8 cellular contexts compared by ENCODE assay signal in genomic region chr10:4903126-4903525, GRCh38.
DNase-seq lines count a peak whose midpoint lies in the region; ATAC-seq and TF ChIP-seq lines count a peak whose summit lies in the region.
"Not testable (repeated sequence)": the region's sequence is repeated elsewhere in the genome, so short reads cannot be mapped to it uniquely, and the experiment has no call there.

No MANE protein-coding gene starts in this region.

- BruUV-seq in MCF 10A (replicated peaks; lab: Mats Ljungman, UMichigan), result not testable (repeated sequence)

- not testable (repeated sequence) for H2BK120ac ChIP-seq in mesendoderm (ENCODE audit: low read depth, low read length)

- H3K27ac ChIP-seq in CD4-positive, CD25-positive, alpha-beta regulatory T cell (ENCODE audit: insufficient read depth, low read length, poor library complexity, severe bottlenecking), result peak overlapping the region; percentile 49
- H3K27ac ChIP-seq in left ventricle myocardium inferior (replicated peaks) (peak overlapping the region; percentile 83), testis (peak overlapping the region; percentile 67 to 91)
- H3K27ac ChIP-seq in mesendoderm (ENCODE audit: low read depth, low read length), result not testable (repeated sequence)

- WGBS in mesendoderm (ENCODE audit: extremely low coverage, insufficient coverage, low lambda C conversion rate), result no CpG with 5 or more reads among the region's 7 CpGs
- WGBS in testis, 2 donors, result 42% methylated on average over 7 of the region's 7 CpGs

- peak overlapping the region; percentile 31 for H3K4me3 ChIP-seq in CD4-positive, CD25-positive, alpha-beta regulatory T cell (ENCODE audit: low read depth, low read length)
- not testable (repeated sequence) for H3K4me3 ChIP-seq in left ventricle myocardium inferior; mesendoderm (ENCODE audit: low read length); testis

- H3K4ac ChIP-seq in mesendoderm (ENCODE audit: low read depth, low read length), result not testable (repeated sequence)

- H4K5ac ChIP-seq in mesendoderm (ENCODE audit: low read length), result not testable (repeated sequence)

- H3K36me3 Mint-ChIP-seq in CD4-positive, CD25-positive, alpha-beta regulatory T cell; T-cell; activated T-cell treated with anti-CD3 and anti-CD28 coated beads, Interleukin-2, amount 50 U/mL, for 24 hours (ENCODE audit: low read depth); activated naive CD4-positive, alpha-beta T cell treated with anti-CD3 and anti-CD28 coated beads, Interleukin-2, amount 50 U/mL, for 72 hours; MCF 10A (ENCODE audit: insufficient read depth, unreplicated experiment): not testable (repeated sequence)

- peak overlapping the region; percentile 12 to 88 (median 64) for H3K4me3 Mint-ChIP-seq in CD4-positive, CD25-positive, alpha-beta regulatory T cell
- H3K4me3 Mint-ChIP-seq in T-cell, result peak overlapping the region in 2 of 3 donors; percentile 22 to 30
- H3K4me3 Mint-ChIP-seq in activated T-cell treated with anti-CD3 and anti-CD28 coated beads, Interleukin-2, amount 50 U/mL, for 24 hours, result peak overlapping the region; percentile 15
- H3K4me3 Mint-ChIP-seq in MCF 10A (ENCODE audit: unreplicated experiment), result not testable (repeated sequence)

- not testable (repeated sequence) for H3K27me3 Mint-ChIP-seq in CD4-positive, CD25-positive, alpha-beta regulatory T cell; T-cell; activated T-cell treated with anti-CD3 and anti-CD28 coated beads, Interleukin-2, amount 50 U/mL, for 24 hours; MCF 10A (ENCODE audit: insufficient read depth, unreplicated experiment)

- H3K27ac Mint-ChIP-seq in CD4-positive, CD25-positive, alpha-beta regulatory T cell, result peak overlapping the region; percentile 58 to 96 (median 92)
- H3K27ac Mint-ChIP-seq in T-cell (peak overlapping the region in 1 of 2 donors; percentile 54), MCF 10A (ENCODE audit: low read depth, unreplicated experiment) (peak overlapping the region; percentile 92)
- H3K27ac Mint-ChIP-seq in activated T-cell treated with anti-CD3 and anti-CD28 coated beads, Interleukin-2, amount 50 U/mL, for 24 hours, result peak overlapping the region; percentile 91
- peak overlapping the region; percentile 64 to 91 for H3K27ac Mint-ChIP-seq in activated naive CD4-positive, alpha-beta T cell treated with anti-CD3 and anti-CD28 coated beads, Interleukin-2, amount 50 U/mL, for 72 hours

- H3K4me1 ChIP-seq in CD4-positive, CD25-positive, alpha-beta regulatory T cell (ENCODE audit: control insufficient read depth, insufficient read depth, low read length, poor library complexity, severe bottlenecking); mesendoderm (ENCODE audit: control insufficient read depth, low read depth, low read length): not testable (repeated sequence)
- peaks cover 27% of the 10 kb centered on the region for H3K4me1 ChIP-seq in left ventricle myocardium inferior
- peaks cover 21% of the 10 kb centered on the region for H3K4me1 ChIP-seq in testis

- peaks cover 5 to 27% (median 13%) of the 10 kb centered on the region in 4 donors for H3K4me1 Mint-ChIP-seq in CD4-positive, CD25-positive, alpha-beta regulatory T cell
- peaks cover 0 to 11% (median 2%) of the 10 kb centered on the region in 3 donors for H3K4me1 Mint-ChIP-seq in T-cell
- peaks cover 21% of the 10 kb centered on the region for H3K4me1 Mint-ChIP-seq in activated T-cell treated with anti-CD3 and anti-CD28 coated beads, Interleukin-2, amount 50 U/mL, for 24 hours (ENCODE audit: low read depth)
- peaks cover 18% of the 10 kb centered on the region for H3K4me1 Mint-ChIP-seq in MCF 10A (ENCODE audit: insufficient read depth, unreplicated experiment)

- not testable (repeated sequence) for TF ChIP-seq POLR2A in testis (IDR thresholded peaks at IDR 0.05)

- not testable (repeated sequence) for H3K23ac ChIP-seq in mesendoderm (ENCODE audit: low read length)

- not testable (repeated sequence) for H3K79me2 ChIP-seq in mesendoderm (ENCODE audit: control insufficient read depth, insufficient read depth, low read length)

- H4K8ac ChIP-seq in mesendoderm (ENCODE audit: low read depth, low read length), result not testable (repeated sequence)

- not testable (repeated sequence) for H2BK5ac ChIP-seq in mesendoderm (ENCODE audit: low read length)

- CTCF ChIA-PET in T-cell (lab: Charles Lee), result interaction anchor here in 1 of 2 donors (1.0 kb wide), 1 partner anchor 54 kb away, joined by 3 read pairs; no protein-coding TSS in a partner anchor
- CTCF ChIA-PET in MCF 10A (lab: Yijun Ruan, JAX), result not testable (repeated sequence)

- not testable (repeated sequence) for H3K4me2 ChIP-seq in mesendoderm (ENCODE audit: low read length)

- not testable (repeated sequence) for H3K27me3 ChIP-seq in CD4-positive, CD25-positive, alpha-beta regulatory T cell (ENCODE audit: control insufficient read depth, insufficient read depth, low read length); left ventricle myocardium inferior (ENCODE audit: low read depth); mesendoderm (ENCODE audit: insufficient read depth, low read length, poor library complexity); testis

- not testable (repeated sequence) for TF ChIP-seq CTCF in MCF 10A (IDR thresholded peaks at IDR 0.05; ENCODE audit: unreplicated experiment); left ventricle myocardium inferior (IDR thresholded peaks at IDR 0.05; ENCODE audit: borderline replicate concordance); testis (IDR thresholded peaks at IDR 0.05)

- H3K56ac ChIP-seq in mesendoderm (ENCODE audit: low read length), result not testable (repeated sequence)

- H3K9me3 ChIP-seq in CD4-positive, CD25-positive, alpha-beta regulatory T cell (ENCODE audit: control insufficient read depth in 2 of 2, low read length in 2 of 2); left ventricle myocardium inferior (replicated peaks); testis: not testable (repeated sequence)

- H3K9ac ChIP-seq in mesendoderm (ENCODE audit: low read length), result not testable (repeated sequence)

- H3K18ac ChIP-seq in mesendoderm (ENCODE audit: low read length), result not testable (repeated sequence)

- POLR2A ChIA-PET in T-cell (lab: Charles Lee), result not testable (repeated sequence)
- POLR2A ChIA-PET in MCF 10A (lab: Yijun Ruan, JAX), result interaction anchor here (1.3 kb wide), 3 partner anchors 36 to 60 kb away, joined by 3 to 5 read pairs (median 5); partner anchors contain the start of gene AKR1C1

- ATAC-seq in CD4-positive, CD25-positive, alpha-beta regulatory T cell (ENCODE audit: low read depth in 2 of 2); T-cell (replicated peaks in 1 of 4); activated naive CD4-positive, alpha-beta T cell treated with anti-CD3 and anti-CD28 coated beads, Interleukin-2, amount 50 U/mL, for 72 hours: not testable (repeated sequence)

- not testable (repeated sequence) for H3K9me3 Mint-ChIP-seq in CD4-positive, CD25-positive, alpha-beta regulatory T cell; T-cell; activated T-cell treated with anti-CD3 and anti-CD28 coated beads, Interleukin-2, amount 50 U/mL, for 24 hours; activated naive CD4-positive, alpha-beta T cell treated with anti-CD3 and anti-CD28 coated beads, Interleukin-2, amount 50 U/mL, for 72 hours; MCF 10A (ENCODE audit: unreplicated experiment)

- not testable (repeated sequence) for H3K36me3 ChIP-seq in CD4-positive, CD25-positive, alpha-beta regulatory T cell (ENCODE audit: control insufficient read depth, insufficient read depth, low read length); left ventricle myocardium inferior; mesendoderm (ENCODE audit: control insufficient read depth, insufficient read depth, low read length); testis (ENCODE audit: low read depth, missing control alignments)

- intact Hi-C loops in MCF 10A (cut with micrococcal nuclease); left ventricle myocardium inferior (cut with micrococcal nuclease); testis (cut with DNase I; ENCODE audit: low total_unique reads): not testable (repeated sequence)

- DNase-seq in CD4-positive, CD25-positive, alpha-beta regulatory T cell; T-cell; activated T-cell treated with anti-CD3 and anti-CD28 coated beads, Interleukin-2, amount 50 U/mL, for 24 hours; activated naive CD4-positive, alpha-beta T cell treated with anti-CD3 and anti-CD28 coated beads, Interleukin-2, amount 50 U/mL, for 72 hours (ENCODE audit: low spot score in 2 of 2); MCF 10A (ENCODE audit: unreplicated experiment); left ventricle myocardium inferior; testis: not testable (repeated sequence)
- DNase-seq in mesendoderm, result peak; percentile 11

- H2AK5ac ChIP-seq in mesendoderm (ENCODE audit: low read length), result not testable (repeated sequence)

- H2BK15ac ChIP-seq in mesendoderm (replicated peaks; ENCODE audit: low read depth), result not testable (repeated sequence)

- not testable (repeated sequence) for H3K79me1 ChIP-seq in mesendoderm (ENCODE audit: low read length)
